ENCODE assay signal across 2 cellular contexts in genomic region chr7:30396379-30396778, GRCh38.
TF ChIP-seq lines count a peak whose summit lies in the region.

No MANE protein-coding gene starts in this region.

TF ChIP-seq in HCT116, 20 proteins besides CTCF, POLR2A, EP300 and RAD21 (continued from another document):
- TF ChIP-seq YY1 (IDR thresholded peaks at IDR 0.05; ENCODE audit: extremely low read depth, insufficient replicate concordance, low read depth, low read length) (no peak), FOSL1 (IDR thresholded peaks at IDR 0.05; ENCODE audit: low read depth) (no peak), ELF1 (IDR thresholded peaks at IDR 0.05; ENCODE audit: borderline replicate concordance, low read depth) (no peak)

TF ChIP-seq in GM12891, 5 proteins besides CTCF, POLR2A, EP300 and RAD21:
- TF ChIP-seq SPI1 (IDR thresholded peaks at IDR 0.05; ENCODE audit: low read depth, low read length) (no peak), TAF1 (IDR thresholded peaks at IDR 0.05; ENCODE audit: low read depth, low read length) (no peak), POLR2AphosphoS5 (IDR thresholded peaks at IDR 0.05; ENCODE audit: low read depth, low read length) (no peak), POU2F2 (IDR thresholded peaks at IDR 0.05; ENCODE audit: low read depth, low read length) (no peak), PAX5 (IDR thresholded peaks at IDR 0.05; ENCODE audit: insufficient read depth, low read length, severe bottlenecking) (no peak)
